Comparison of ENCODE assay signal across 9 cellular contexts in the genomic region with DNA sequence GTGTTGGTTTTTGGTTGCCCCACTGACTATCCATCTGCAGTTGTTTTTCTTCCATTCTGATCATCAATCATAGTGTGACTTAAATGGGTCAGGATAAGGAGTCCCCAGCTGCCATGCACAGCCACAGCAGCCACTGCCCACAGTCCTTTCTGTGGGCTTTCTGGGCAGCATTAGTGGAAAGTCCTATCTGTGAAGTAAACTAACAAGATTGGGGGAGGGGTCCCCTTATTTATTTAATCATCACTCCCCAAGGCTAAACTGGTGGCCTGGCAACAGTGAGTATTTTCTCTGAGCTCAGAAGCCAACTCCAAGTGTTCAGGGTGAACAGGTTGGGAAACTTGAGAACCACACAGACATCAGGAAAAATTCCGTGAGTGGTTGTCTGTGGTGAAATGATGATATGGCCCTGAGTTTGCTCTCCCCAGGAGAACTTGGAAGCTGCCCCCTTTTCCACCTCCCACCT.
DNase-seq lines count a peak whose midpoint lies in the region; ATAC-seq and TF ChIP-seq lines count a peak whose summit lies in the region.
"Had no signal": no experiment of that assay in that cellular context is flagged by ENCODE, and none has a peak within 500 bp of the region (broad histone marks: within the 10 kb centered on the region; RNA-seq: fewer than 3 reads in every experiment).

No MANE protein-coding gene starts in this region.

- H2AFZ ChIP-seq in smooth muscle cell (ENCODE audit: low read depth) = no peak overlapping the region

- H3K9me3 ChIP-seq in HUES64 (ENCODE audit: insufficient read depth, low read depth, low read length) = no peaks in the 10 kb centered on the region
- no peaks in the 10 kb centered on the region for H3K9me3 ChIP-seq in WERI-Rb-1 (ENCODE audit: severe bottlenecking)
- no peaks in the 10 kb centered on the region for H3K9me3 ChIP-seq in smooth muscle cell (replicated peaks; ENCODE audit: low read depth)

- H3K36me3 Mint-ChIP-seq in activated T-helper 2 cell treated with anti-CD3 and anti-CD28 coated beads, Interferon-gamma antibody, Interleukin-2, Interleukin-4, amounts not matched to agents 10 μg/mL and 5 μg/mL and 100 μg/mL, durations not matched to agents 14 hours and 24 hours and 36 hours (ENCODE audit: low read depth) = no peaks in the 10 kb centered on the region
- no peaks in the 10 kb centered on the region for H3K36me3 Mint-ChIP-seq in activated T-helper 1 cell treated with anti-CD3 and anti-CD28 coated beads, Interleukin-12 subunit alpha, Interleukin-12 subunit beta, Interleukin-2, Interleukin-4 antibody, amounts not matched to agents 30 ng/mL and 10 ng/mL and 1 ng/mL, durations not matched to agents 14 hours and 24 hours and 36 hours (ENCODE audit: low read depth)

- H3K4me3 Mint-ChIP-seq in activated T-helper 2 cell treated with anti-CD3 and anti-CD28 coated beads, Interferon-gamma antibody, Interleukin-2, Interleukin-4, amounts not matched to agents 10 μg/mL and 5 μg/mL and 100 μg/mL, durations not matched to agents 14 hours and 24 hours and 36 hours (ENCODE audit: low read depth) = no peak overlapping the region
- no peak overlapping the region for H3K4me3 Mint-ChIP-seq in activated T-helper 1 cell treated with anti-CD3 and anti-CD28 coated beads, Interleukin-12 subunit alpha, Interleukin-12 subunit beta, Interleukin-2, Interleukin-4 antibody, amounts not matched to agents 30 ng/mL and 10 ng/mL and 1 ng/mL, durations not matched to agents 14 hours and 24 hours and 36 hours

- no peaks in the 10 kb centered on the region for H4K20me1 ChIP-seq in smooth muscle cell (ENCODE audit: low read depth)

- intact Hi-C loops in left ventricle myocardium superior (cut with micrococcal nuclease) = no loop called here
- intact Hi-C loops in activated T-helper 2 cell treated with anti-CD3 and anti-CD28 coated beads, Interferon-gamma antibody, Interleukin-2, Interleukin-4, amounts not matched to agents 10 μg/mL and 5 μg/mL and 100 μg/mL, durations not matched to agents 14 hours and 24 hours and 36 hours (cut with micrococcal nuclease) = no loop called here
- intact Hi-C loops in activated T-helper 1 cell treated with anti-CD3 and anti-CD28 coated beads, Interleukin-12 subunit alpha, Interleukin-12 subunit beta, Interleukin-2, Interleukin-4 antibody, amounts not matched to agents 30 ng/mL and 10 ng/mL and 1 ng/mL, durations not matched to agents 14 hours and 24 hours and 36 hours (cut with micrococcal nuclease) = no loop called here

- H3F3A ChIP-seq in smooth muscle cell (ENCODE audit: low read depth) = peaks cover 7% of the 10 kb centered on the region

- H3K4me1 Mint-ChIP-seq in activated T-helper 2 cell treated with anti-CD3 and anti-CD28 coated beads, Interferon-gamma antibody, Interleukin-2, Interleukin-4, amounts not matched to agents 10 μg/mL and 5 μg/mL and 100 μg/mL, durations not matched to agents 14 hours and 24 hours and 36 hours (ENCODE audit: low read depth) = no peaks in the 10 kb centered on the region
- H3K4me1 Mint-ChIP-seq in activated T-helper 1 cell treated with anti-CD3 and anti-CD28 coated beads, Interleukin-12 subunit alpha, Interleukin-12 subunit beta, Interleukin-2, Interleukin-4 antibody, amounts not matched to agents 30 ng/mL and 10 ng/mL and 1 ng/mL, durations not matched to agents 14 hours and 24 hours and 36 hours (ENCODE audit: low read depth) = no peaks in the 10 kb centered on the region

- H3K27me3 Mint-ChIP-seq in activated T-helper 2 cell treated with anti-CD3 and anti-CD28 coated beads, Interferon-gamma antibody, Interleukin-2, Interleukin-4, amounts not matched to agents 10 μg/mL and 5 μg/mL and 100 μg/mL, durations not matched to agents 14 hours and 24 hours and 36 hours (ENCODE audit: low read depth) = no peaks in the 10 kb centered on the region
- no peaks in the 10 kb centered on the region for H3K27me3 Mint-ChIP-seq in activated T-helper 1 cell treated with anti-CD3 and anti-CD28 coated beads, Interleukin-12 subunit alpha, Interleukin-12 subunit beta, Interleukin-2, Interleukin-4 antibody, amounts not matched to agents 30 ng/mL and 10 ng/mL and 1 ng/mL, durations not matched to agents 14 hours and 24 hours and 36 hours (ENCODE audit: insufficient read depth)

- DNase-seq in WERI-Rb-1 = no peak
- no peak for DNase-seq in left ventricle myocardium superior
- no peak for DNase-seq in smooth muscle cell (lab: John Stamatoyannopoulos, UW; ENCODE audit: unreplicated experiment)
- DNase-seq in activated T-helper 2 cell treated with anti-CD3 and anti-CD28 coated beads, Interferon-gamma antibody, Interleukin-2, Interleukin-4, amounts not matched to agents 10 μg/mL and 5 μg/mL and 100 μg/mL, durations not matched to agents 14 hours and 24 hours and 36 hours (ENCODE audit: low spot score) = no peak
- no peak for DNase-seq in substantia nigra (lab: John Stamatoyannopoulos, UW)
- DNase-seq in activated T-helper 1 cell treated with anti-CD3 and anti-CD28 coated beads, Interleukin-12 subunit alpha, Interleukin-12 subunit beta, Interleukin-2, Interleukin-4 antibody, amounts not matched to agents 30 ng/mL and 10 ng/mL and 1 ng/mL, durations not matched to agents 14 hours and 24 hours and 36 hours (ENCODE audit: low spot score) = no peak
- DNase-seq: KBM-7, NCI-H526 treated with DMSO at 0.1 percent for 48 hours had no signal

- no peaks in the 10 kb centered on the region for H3K9me3 Mint-ChIP-seq in activated T-helper 2 cell treated with anti-CD3 and anti-CD28 coated beads, Interferon-gamma antibody, Interleukin-2, Interleukin-4, amounts not matched to agents 10 μg/mL and 5 μg/mL and 100 μg/mL, durations not matched to agents 14 hours and 24 hours and 36 hours
- no peaks in the 10 kb centered on the region for H3K9me3 Mint-ChIP-seq in activated T-helper 1 cell treated with anti-CD3 and anti-CD28 coated beads, Interleukin-12 subunit alpha, Interleukin-12 subunit beta, Interleukin-2, Interleukin-4 antibody, amounts not matched to agents 30 ng/mL and 10 ng/mL and 1 ng/mL, durations not matched to agents 14 hours and 24 hours and 36 hours

- H3K27ac ChIP-seq in HUES64 (ENCODE audit: low read depth, low read length) (no peak overlapping the region), WERI-Rb-1 (peak overlapping the region; percentile 26), smooth muscle cell (ENCODE audit: low read depth) (peak overlapping the region; percentile 88), substantia nigra (ENCODE audit: low read depth, low read length, poor library complexity, severe bottlenecking) (no peak overlapping the region)

- H3K36me3 ChIP-seq in HUES64 (ENCODE audit: insufficient read depth, low read length) (peaks cover 6% of the 10 kb centered on the region; the same call in 1 of the 2 replicates), WERI-Rb-1 (no peaks in the 10 kb centered on the region), smooth muscle cell (ENCODE audit: low read depth) (no peaks in the 10 kb centered on the region)

- ATAC-seq in left ventricle myocardium superior = peak; percentile 32

- TF ChIP-seq CTCF in WERI-Rb-1 (IDR thresholded peaks at IDR 0.05; ENCODE audit: low read depth, low read length) (no peak), smooth muscle cell (IDR thresholded peaks at IDR 0.05; ENCODE audit: borderline replicate concordance, insufficient read depth, poor library complexity, severe bottlenecking) (no peak)

- H3K4me2 ChIP-seq in smooth muscle cell = peak overlapping the region; percentile 73

- WGBS in HUES64 = 67% methylated on average over 1 of the region's 1 CpG
- 28% methylated on average over 1 of the region's 1 CpG for WGBS in smooth muscle cell (ENCODE audit: low lambda C conversion rate)

- H3K4me3 ChIP-seq in HUES64 (ENCODE audit: low read length) (0 out of 2 replicates have a peak overlapping the region, but pooled peaks have one; percentile 53), WERI-Rb-1 (ENCODE audit: low read depth, low read length) (no peak overlapping the region), smooth muscle cell (no peak overlapping the region)

- no peak overlapping the region for H3K27ac Mint-ChIP-seq in activated T-helper 2 cell treated with anti-CD3 and anti-CD28 coated beads, Interferon-gamma antibody, Interleukin-2, Interleukin-4, amounts not matched to agents 10 μg/mL and 5 μg/mL and 100 μg/mL, durations not matched to agents 14 hours and 24 hours and 36 hours
- H3K27ac Mint-ChIP-seq in activated T-helper 1 cell treated with anti-CD3 and anti-CD28 coated beads, Interleukin-12 subunit alpha, Interleukin-12 subunit beta, Interleukin-2, Interleukin-4 antibody, amounts not matched to agents 30 ng/mL and 10 ng/mL and 1 ng/mL, durations not matched to agents 14 hours and 24 hours and 36 hours = no peak overlapping the region

- no peaks in the 10 kb centered on the region for H3K79me2 ChIP-seq in smooth muscle cell (ENCODE audit: low read depth)

- H3K9ac ChIP-seq in HUES64 (ENCODE audit: low read depth, low read length) = no peak overlapping the region
- peak overlapping the region; percentile 78 for H3K9ac ChIP-seq in smooth muscle cell (ENCODE audit: low read depth)

- H3K4me1 ChIP-seq in HUES64 (ENCODE audit: insufficient read depth, low read length) (peaks cover 44% of the 10 kb centered on the region), smooth muscle cell (ENCODE audit: low read depth) (peaks cover 27% of the 10 kb centered on the region)

- H3K27me3 ChIP-seq in HUES64 (ENCODE audit: insufficient read depth, low read length) (no peaks in the 10 kb centered on the region), WERI-Rb-1 (ENCODE audit: insufficient read depth, low read depth, severe bottlenecking) (no peaks in the 10 kb centered on the region), smooth muscle cell (ENCODE audit: low read depth) (no peaks in the 10 kb centered on the region)

Comparison
In these comparisons a context has a peak if more than half of its experiments do, and no peak if none do; other contexts are left out.
1. H3K27ac ChIP-seq: peak in WERI-Rb-1 (single experiment) and smooth muscle cell (single experiment); none in HUES64 (single experiment) and substantia nigra (single experiment).